ENCODE assay signal across 10 cellular contexts in the genomic region with DNA sequence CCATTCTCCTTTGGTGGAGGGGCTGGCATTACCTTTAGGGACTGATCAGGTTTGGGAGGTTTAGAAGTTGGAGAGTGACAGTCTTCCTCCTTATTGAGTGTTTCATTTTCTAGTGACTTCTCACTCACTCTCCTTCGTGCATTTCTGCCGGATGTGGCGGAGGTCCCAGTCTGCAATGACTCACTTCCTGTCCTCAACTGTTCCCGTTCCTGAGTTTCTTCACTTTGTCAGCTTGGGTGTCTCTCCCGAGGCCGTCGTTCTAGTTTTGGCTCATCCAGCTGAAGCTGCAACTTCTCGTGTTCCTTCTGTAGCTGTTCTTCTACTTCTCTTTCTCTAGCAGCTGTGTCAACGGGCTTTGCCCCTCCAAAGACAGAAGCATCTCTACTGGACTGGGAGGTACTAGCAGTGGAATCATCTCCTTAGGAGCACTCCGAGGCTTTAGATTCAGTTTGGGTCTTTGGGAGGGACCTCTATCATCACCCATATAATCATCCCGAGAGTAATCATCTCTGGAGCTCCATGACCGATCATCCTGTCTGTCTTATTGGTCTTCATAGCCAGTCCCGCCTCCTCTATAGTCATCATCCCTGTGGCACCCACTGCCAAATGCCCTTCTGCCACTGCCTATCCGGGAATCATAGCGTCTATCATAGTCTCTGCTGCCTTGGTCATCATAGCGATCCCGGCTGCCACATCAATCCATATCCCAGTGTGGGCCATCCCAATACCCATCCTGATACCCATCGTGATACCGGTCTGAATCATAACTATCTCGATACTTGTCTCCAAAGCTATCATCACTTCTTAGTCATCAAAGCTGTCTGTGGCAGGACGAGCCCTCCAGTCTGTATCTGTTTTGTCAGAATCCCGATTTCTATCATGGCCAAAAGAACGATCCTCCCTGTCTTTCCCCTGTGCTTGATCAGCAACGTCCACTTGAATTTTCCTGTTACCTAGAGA. TPM values are rescaled to one million over a fixed set of nuclear protein-coding genes. Genes with fewer than 3 reads are reported as not detected.
DNase-seq lines count a peak whose midpoint lies in the region; ATAC-seq and TF ChIP-seq lines count a peak whose summit lies in the region.
"Had no signal": no experiment of that assay in that cellular context is flagged by ENCODE, and none has a peak within 500 bp of the region (broad histone marks: within the 10 kb centered on the region; RNA-seq: fewer than 3 reads in every experiment).

No MANE protein-coding gene starts in this region.

- no peak for TF ChIP-seq EP300 in SK-N-SH (IDR thresholded peaks at IDR 0.05; ENCODE audit: borderline replicate concordance in 1 of 2, low read depth in 1 of 2, low read length in 1 of 2)

- POLR2A ChIA-PET in SK-N-SH (lab: Yijun Ruan, JAX): no interaction called here
- POLR2A ChIA-PET in Caco-2 (lab: Charles Lee): no interaction called here

- DNase-seq in SK-N-SH (no peak), cardiac septum (ENCODE audit: low spot score) (peak; percentile 83), Caco-2 (no peak), NCI-H345 (lab: John Stamatoyannopoulos, UW) (no peak), SW480 (ENCODE audit: low spot score) (no peak)
- DNase-seq in activated CD4-positive, alpha-beta T cell treated with anti-CD3 and anti-CD28 coated beads, Interleukin-2, amount 50 U/mL, for 48 hours: peak; percentile 41 to 50
- peak; percentile 8 for DNase-seq in stimulated activated naive CD4-positive, alpha-beta T cell treated with Interleukin-2 at 50 U/mL for 16 hours (lab: John Stamatoyannopoulos, UW)

- no peaks in the 10 kb centered on the region for H3K9me3 ChIP-seq in SK-N-SH
- no peaks in the 10 kb centered on the region for H3K9me3 ChIP-seq in Caco-2
- H3K9me3 ChIP-seq: A549 had no signal

- no peaks in the 10 kb centered on the region for H4K20me1 ChIP-seq in SK-N-SH (ENCODE audit: insufficient read depth)

- no peaks in the 10 kb centered on the region for H3K27me3 Mint-ChIP-seq in Caco-2 (ENCODE audit: insufficient read depth, unreplicated experiment)

- no peak for TF ChIP-seq RAD21 in SK-N-SH (IDR thresholded peaks at IDR 0.05; ENCODE audit: low read length)

- no peaks in the 10 kb centered on the region for H3K9me2 ChIP-seq in SK-N-SH

- H3K36me3 ChIP-seq in SK-N-SH (replicated peaks in 1 of 2; ENCODE audit: control insufficient read depth in 1 of 2, insufficient read depth in 2 of 2, low read length in 1 of 2) (no peaks in the 10 kb centered on the region), Caco-2 (ENCODE audit: control insufficient read depth, insufficient read depth, low read length) (no peaks in the 10 kb centered on the region)

- peak overlapping the region; percentile 66 for H2AFZ ChIP-seq in SK-N-SH (ENCODE audit: low read depth)

- intact Hi-C loops in cardiac septum (cut with DNase I) (no loop called here), Caco-2 (cut with micrococcal nuclease; ENCODE audit: unreplicated experiment) (no loop called here)

- H3K4me3 ChIP-seq in SK-N-SH (ENCODE audit: low read depth in 2 of 2, low read length in 1 of 2) (no peak overlapping the region), Caco-2 (ENCODE audit: low read depth, low read length) (no peak overlapping the region)
- H3K4me3 ChIP-seq: A549 had no signal

- H3K9me3 Mint-ChIP-seq in Caco-2 (ENCODE audit: unreplicated experiment): no peaks in the 10 kb centered on the region

- no peaks in the 10 kb centered on the region for H3K4me1 Mint-ChIP-seq in Caco-2 (ENCODE audit: low read depth, unreplicated experiment)

- no peaks in the 10 kb centered on the region for H3F3A ChIP-seq in SK-N-SH (replicated peaks; ENCODE audit: insufficient read depth)

- no TSS peak for BruUV-seq in Caco-2 (replicated peaks; lab: Mats Ljungman, UMichigan)

- H3K4me2 ChIP-seq in SK-N-SH: no peak overlapping the region
- H3K4me2 ChIP-seq: A549 had no signal

- 2% methylated on average over 24 of the region's 24 CpGs for WGBS in SK-N-SH (ENCODE audit: low lambda C conversion rate)

- no peaks in the 10 kb centered on the region for H3K36me3 Mint-ChIP-seq in Caco-2 (ENCODE audit: insufficient read depth, unreplicated experiment)

- no peak overlapping the region for H3K27ac ChIP-seq in SK-N-SH (ENCODE audit: low read depth in 2 of 2, low read length in 1 of 2)
- H3K27ac ChIP-seq: A549 had no signal

- no peak overlapping the region for H3K4me3 Mint-ChIP-seq in Caco-2 (ENCODE audit: unreplicated experiment)

- ATAC-seq in SK-N-SH treated with all-trans-retinoic acid at 6 μM for 48 hours: no peak
- ATAC-seq: A549 had no signal

- H3K79me2 ChIP-seq in SK-N-SH (ENCODE audit: insufficient read depth): no peaks in the 10 kb centered on the region

- H3K4me1 ChIP-seq in SK-N-SH (ENCODE audit: control insufficient read depth in 1 of 2, insufficient read depth in 2 of 2, low read depth in 1 of 2, low read length in 1 of 2) (no peaks in the 10 kb centered on the region), Caco-2 (no peaks in the 10 kb centered on the region)
- H3K4me1 ChIP-seq: A549 had no signal

- CTCF ChIA-PET in SK-N-SH (lab: Yijun Ruan, JAX) (no interaction called here), Caco-2 (lab: Charles Lee) (no interaction called here)

- H3K9ac ChIP-seq in SK-N-SH: no peak overlapping the region

- H3K27me3 ChIP-seq in SK-N-SH (ENCODE audit: insufficient read depth) (no peaks in the 10 kb centered on the region; the same call in 1 of the 2 replicates), Caco-2 (replicated peaks; ENCODE audit: control insufficient read depth, insufficient read depth, low read length) (no peaks in the 10 kb centered on the region)

- H3K27ac Mint-ChIP-seq in Caco-2 (ENCODE audit: unreplicated experiment): no peak overlapping the region

- no peak for TF ChIP-seq CTCF in SK-N-SH (IDR thresholded peaks at IDR 0.05)
- no peak for TF ChIP-seq CTCF in Caco-2 (IDR thresholded peaks at IDR 0.05; ENCODE audit: insufficient read depth in 1 of 2, low read depth in 1 of 2, low read length in 1 of 2, severe bottlenecking in 1 of 2, unreplicated experiment in 1 of 2)

TF ChIP-seq in SK-N-SH, 30 proteins besides CTCF, POLR2A, EP300 and RAD21 (continues in another document):
- no peak for TF ChIP-seq NFIC (IDR thresholded peaks at IDR 0.05; ENCODE audit: borderline replicate concordance)
- TF ChIP-seq, protein P1, sequence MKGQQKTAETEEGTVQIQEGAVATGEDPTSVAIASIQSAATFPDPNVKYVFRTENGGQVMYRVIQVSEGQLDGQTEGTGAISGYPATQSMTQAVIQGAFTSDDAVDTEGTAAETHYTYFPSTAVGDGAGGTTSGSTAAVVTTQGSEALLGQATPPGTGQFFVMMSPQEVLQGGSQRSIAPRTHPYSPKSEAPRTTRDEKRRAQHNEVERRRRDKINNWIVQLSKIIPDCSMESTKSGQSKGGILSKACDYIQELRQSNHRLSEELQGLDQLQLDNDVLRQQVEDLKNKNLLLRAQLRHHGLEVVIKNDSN (IDR thresholded peaks at IDR 0.05; ENCODE audit: borderline replicate concordance, low read depth): no peak

TF ChIP-seq in SK-N-SH treated with all-trans-retinoic acid at 6 μM for 48 hours, 23 proteins besides CTCF, POLR2A, EP300 and RAD21:
- no peak for TF ChIP-seq PPARA (CRISPR knock-in tag; IDR thresholded peaks at IDR 0.05; ENCODE audit: borderline replicate concordance)
- no peak for TF ChIP-seq SNAI2 (CRISPR knock-in tag; IDR thresholded peaks at IDR 0.05)
- TF ChIP-seq, protein P2, sequence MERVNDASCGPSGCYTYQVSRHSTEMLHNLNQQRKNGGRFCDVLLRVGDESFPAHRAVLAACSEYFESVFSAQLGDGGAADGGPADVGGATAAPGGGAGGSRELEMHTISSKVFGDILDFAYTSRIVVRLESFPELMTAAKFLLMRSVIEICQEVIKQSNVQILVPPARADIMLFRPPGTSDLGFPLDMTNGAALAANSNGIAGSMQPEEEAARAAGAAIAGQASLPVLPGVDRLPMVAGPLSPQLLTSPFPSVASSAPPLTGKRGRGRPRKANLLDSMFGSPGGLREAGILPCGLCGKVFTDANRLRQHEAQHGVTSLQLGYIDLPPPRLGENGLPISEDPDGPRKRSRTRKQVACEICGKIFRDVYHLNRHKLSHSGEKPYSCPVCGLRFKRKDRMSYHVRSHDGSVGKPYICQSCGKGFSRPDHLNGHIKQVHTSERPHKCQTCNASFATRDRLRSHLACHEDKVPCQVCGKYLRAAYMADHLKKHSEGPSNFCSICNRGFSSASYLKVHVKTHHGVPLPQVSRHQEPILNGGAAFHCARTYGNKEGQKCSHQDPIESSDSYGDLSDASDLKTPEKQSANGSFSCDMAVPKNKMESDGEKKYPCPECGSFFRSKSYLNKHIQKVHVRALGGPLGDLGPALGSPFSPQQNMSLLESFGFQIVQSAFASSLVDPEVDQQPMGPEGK (CRISPR knock-in tag; IDR thresholded peaks at IDR 0.05; ENCODE audit: borderline replicate concordance): no peak
- TF ChIP-seq ZNF70 (CRISPR knock-in tag; IDR thresholded peaks at IDR 0.05): no peak

RNA-seq across cellular contexts. Expression of gene VSIG4, which starts 35.3 kb away (rescaled TPM):
- not detected in 2 replicates for polyA plus RNA-seq in SK-N-SH (2012; rRNA removed)
- not detected in 2 replicates for polyA plus RNA-seq in SK-N-SH (2012; cell fraction: cytosol; rRNA removed)
- polyA plus RNA-seq in SK-N-SH (2012; cell fraction: nucleus; rRNA removed): not detected in 2 replicates
- total RNA-seq in cardiac septum (8.1 TPM), Caco-2 (2022) (not detected in 2 replicates)
- total RNA-seq: NCI-H460 had no signal
- polyA plus RNA-seq: A549 had no signal

Comparison
In these comparisons a context has a peak if more than half of its experiments do, and no peak if none do; other contexts are left out.
1. DNase-seq: peak in activated CD4-positive, alpha-beta T cell treated with anti-CD3 and anti-CD28 coated beads, Interleukin-2, amount 50 U/mL, for 48 hours (2 of 2), cardiac septum (single experiment) and stimulated activated naive CD4-positive, alpha-beta T cell treated with Interleukin-2 at 50 U/mL for 16 hours (single experiment); none in SK-N-SH (single experiment), Caco-2 (0 of 2), NCI-H345 (single experiment) and SW480 (single experiment).